1 cellular context compared by ENCODE assay signal in genomic region chr19:42303876-42304275, GRCh38.
TF ChIP-seq lines count a peak whose summit lies in the region.

No MANE protein-coding gene starts in this region.

TF ChIP-seq in A549, 52 proteins besides CTCF, POLR2A, EP300 and RAD21:
- no peak for TF ChIP-seq ESRRA (IDR thresholded peaks at IDR 0.05; ENCODE audit: borderline replicate concordance, low read length)
- TF ChIP-seq HOXB13 (CRISPR knock-in tag; IDR thresholded peaks at IDR 0.05; ENCODE audit: low read depth): no peak
- TF ChIP-seq MAFK (IDR thresholded peaks at IDR 0.05; ENCODE audit: partially characterized antibody): no peak
- no peak for TF ChIP-seq HEYL (CRISPR knock-in tag; IDR thresholded peaks at IDR 0.05)
